Comparison of ENCODE assay signal across 13 cellular contexts in the genomic region with DNA sequence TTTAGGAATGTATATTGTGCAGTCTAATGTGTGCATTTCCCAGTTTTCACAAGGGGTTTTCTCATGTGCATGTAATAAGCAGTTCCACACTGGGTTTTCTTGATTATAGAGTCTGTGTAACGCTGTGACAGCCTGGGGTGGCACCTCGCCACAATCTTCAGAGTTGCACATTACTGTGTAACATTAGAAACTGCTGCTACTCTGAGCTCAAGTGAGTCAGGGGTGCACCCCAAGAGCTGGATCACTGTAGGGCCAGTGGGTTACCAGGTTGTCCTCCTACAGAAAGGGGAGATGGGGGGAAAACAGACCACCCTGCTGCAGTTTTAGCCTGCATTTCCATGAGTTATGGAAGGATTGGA.
DNase-seq lines count a peak whose midpoint lies in the region; ATAC-seq, FAIRE-seq and TF ChIP-seq lines count a peak whose summit lies in the region.
"Had no signal": no experiment of that assay in that cellular context is flagged by ENCODE, and none has a peak within 500 bp of the region (broad histone marks: within the 10 kb centered on the region; RNA-seq: fewer than 3 reads in every experiment).

No MANE protein-coding gene starts in this region.

- H3K27ac ChIP-seq in GM23248, result no peak overlapping the region
- H3K27ac ChIP-seq in neural progenitor cell, result no peak overlapping the region

- H3K4me1 ChIP-seq in GM23248 (ENCODE audit: insufficient read depth) (peaks cover 21% of the 10 kb centered on the region), neural progenitor cell (peaks cover 16% of the 10 kb centered on the region)

- no peak for FAIRE-seq in D721Med (lab: Jason Lieb, UNC)
- FAIRE-seq: G401.6 had no signal

- H3K27me3 ChIP-seq in GM23248 (replicated peaks; ENCODE audit: insufficient read depth), result no peaks in the 10 kb centered on the region
- H3K27me3 ChIP-seq in neural progenitor cell, result no peaks in the 10 kb centered on the region

- H3K9me3 ChIP-seq in GM23248 (ENCODE audit: low read depth) (no peaks in the 10 kb centered on the region), neural progenitor cell (ENCODE audit: low read depth) (no peaks in the 10 kb centered on the region)

- in situ Hi-C loops in GM23248 (cut with MboI), result no loop called here

- H3K9me3 Mint-ChIP-seq in WTC11 (no peaks in the 10 kb centered on the region), naive B cell (peaks cover 0 to 2% (median 0%) of the 10 kb centered on the region in 7 donors), neural progenitor cell (peaks cover 3% of the 10 kb centered on the region)
- H3K9me3 Mint-ChIP-seq: dendritic cell treated with granulocyte-macrophage colony-stimulating factor and Interleukin-4, amounts not matched to agents 40 ng/mL and 50 ng/mL, for 4 days had no signal

- peak; percentile 60 for ATAC-seq in GM18498 (IDR thresholded peaks at IDR 0.05; ENCODE audit: unreplicated experiment)
- no peak for ATAC-seq in WTC11
- no peak for ATAC-seq in naive B cell (ENCODE audit: low read depth in 2 of 2)
- ATAC-seq: Panc1 had no signal

- no peak for TF ChIP-seq CTCF in WTC11 (IDR thresholded peaks at IDR 0.05)
- no peak for TF ChIP-seq CTCF in D721Med (IDR thresholded peaks at IDR 0.05; ENCODE audit: insufficient read depth, missing control alignments)
- TF ChIP-seq CTCF in neural progenitor cell (IDR thresholded peaks at IDR 0.05), result no peak

- H3K9ac ChIP-seq in GM23248 (peak overlapping the region; percentile 26), neural progenitor cell (no peak overlapping the region)

- H2AFZ ChIP-seq in GM23248 (0 out of 2 replicates have a peak overlapping the region, but pooled peaks have one; percentile 3), neural progenitor cell (replicated peaks) (no peak overlapping the region)

- H3K36me3 ChIP-seq in GM23248 (ENCODE audit: low read depth) (no peaks in the 10 kb centered on the region), neural progenitor cell (no peaks in the 10 kb centered on the region)

- H3K4me3 ChIP-seq in GM23248, result peak overlapping the region; percentile 46
- no peak overlapping the region for H3K4me3 ChIP-seq in neural progenitor cell

- H3K4me1 Mint-ChIP-seq in WTC11, result peaks cover 59% of the 10 kb centered on the region
- peaks cover 37 to 63% (median 61%) of the 10 kb centered on the region in 3 donors for H3K4me1 Mint-ChIP-seq in naive B cell
- peaks cover 17% of the 10 kb centered on the region for H3K4me1 Mint-ChIP-seq in neural progenitor cell

- H3F3A ChIP-seq in GM23248 (ENCODE audit: insufficient read depth) (no peaks in the 10 kb centered on the region), neural progenitor cell (ENCODE audit: low read depth) (no peaks in the 10 kb centered on the region)

- H3K4me3 Mint-ChIP-seq in WTC11, result no peak overlapping the region
- H3K4me3 Mint-ChIP-seq in naive B cell, result peak overlapping the region; percentile 66 to 89 (median 76)
- no peak overlapping the region for H3K4me3 Mint-ChIP-seq in neural progenitor cell
- H3K4me3 Mint-ChIP-seq: dendritic cell treated with granulocyte-macrophage colony-stimulating factor and Interleukin-4, amounts not matched to agents 40 ng/mL and 50 ng/mL, for 4 days had no signal

- CTCF ChIA-PET in WTC11 (lab: Charles Lee), result interaction anchor here (2.0 kb wide), 1 partner anchor 51 kb away, joined by 5 read pairs; no protein-coding TSS in a partner anchor

- POLR2A ChIA-PET in WTC11 (lab: Charles Lee), result interaction anchor here (1.2 kb wide), 1 partner anchor 11 kb away, joined by 3 read pairs; no protein-coding TSS in a partner anchor

- peak overlapping the region; percentile 69 for H3K27ac Mint-ChIP-seq in WTC11
- peak overlapping the region in 3 of 6 donors; percentile 33 to 84 (median 50) for H3K27ac Mint-ChIP-seq in naive B cell
- no peak overlapping the region for H3K27ac Mint-ChIP-seq in neural progenitor cell

- H3K79me2 ChIP-seq in GM23248 (ENCODE audit: insufficient read depth) (peaks cover 87% of the 10 kb centered on the region), neural progenitor cell (ENCODE audit: low read depth) (peaks cover 84% of the 10 kb centered on the region)

- 40 to 44% methylated on average over 2 of the region's 2 CpGs for WGBS in GM23248 (ENCODE audit: low coverage in 1 of 2, low lambda C conversion rate in 2 of 2, missing lambda C conversion rate in 2 of 2), 2 experiments

- H3K9me2 ChIP-seq in GM23248 (ENCODE audit: insufficient read depth), result no peaks in the 10 kb centered on the region

- DNase-seq in GM23248, result peak; percentile 62
- no peak for DNase-seq in WTC11 (ENCODE audit: low spot score)
- no peak for DNase-seq in naive B cell
- DNase-seq in NCI-H2029 (lab: John Stamatoyannopoulos, UW), result no peak
- no peak for DNase-seq in D721Med (ENCODE audit: insufficient read length, low spot score)
- no peak for DNase-seq in germinal center (ENCODE audit: low spot score)
- DNase-seq in neural progenitor cell (ENCODE audit: low spot score), result no peak
- DNase-seq: activated CD4-positive, alpha-beta T cell treated with anti-CD3 and anti-CD28 coated beads for 4 hours; GOT3 had no signal

- H3K36me3 Mint-ChIP-seq in WTC11 (peaks cover 8% of the 10 kb centered on the region), naive B cell (peaks cover 0 to 12% of the 10 kb centered on the region in 2 donors), neural progenitor cell (peaks cover 31% of the 10 kb centered on the region)

- H4K20me1 ChIP-seq in GM23248 (ENCODE audit: insufficient read depth) (no peaks in the 10 kb centered on the region), neural progenitor cell (ENCODE audit: low read depth) (peaks cover 40% of the 10 kb centered on the region)

- no peaks in the 10 kb centered on the region for H3K27me3 Mint-ChIP-seq in WTC11 (ENCODE audit: low read depth)
- no peaks in the 10 kb centered on the region for H3K27me3 Mint-ChIP-seq in naive B cell
- H3K27me3 Mint-ChIP-seq in neural progenitor cell (ENCODE audit: insufficient read depth, low read depth), result peaks cover 2% of the 10 kb centered on the region
- H3K27me3 Mint-ChIP-seq: dendritic cell treated with granulocyte-macrophage colony-stimulating factor and Interleukin-4, amounts not matched to agents 40 ng/mL and 50 ng/mL, for 4 days had no signal

- H3K4me2 ChIP-seq in GM23248 (ENCODE audit: unreplicated experiment) (peak overlapping the region; percentile 71), neural progenitor cell (no peak overlapping the region)

TF ChIP-seq in WTC11, 78 proteins besides CTCF, POLR2A, EP300 and RAD21:
- TF ChIP-seq SOX15 (CRISPR knock-in tag; IDR thresholded peaks at IDR 0.05), result no peak
- TF ChIP-seq ZSCAN18 (CRISPR knock-in tag; IDR thresholded peaks at IDR 0.05), result no peak
- TF ChIP-seq, protein P1, sequence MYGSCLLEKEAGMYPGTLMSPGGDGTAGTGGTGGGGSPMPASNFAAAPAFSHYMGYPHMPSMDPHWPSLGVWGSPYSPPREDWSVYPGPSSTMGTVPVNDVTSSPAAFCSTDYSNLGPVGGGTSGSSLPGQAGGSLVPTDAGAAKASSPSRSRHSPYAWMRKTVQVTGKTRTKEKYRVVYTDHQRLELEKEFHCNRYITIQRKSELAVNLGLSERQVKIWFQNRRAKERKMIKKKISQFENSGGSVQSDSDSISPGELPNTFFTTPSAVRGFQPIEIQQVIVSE (CRISPR knock-in tag; IDR thresholded peaks at IDR 0.05; ENCODE audit: borderline replicate concordance), result no peak
- TF ChIP-seq ZBTB21 (CRISPR knock-in tag; IDR thresholded peaks at IDR 0.05; ENCODE audit: borderline replicate concordance), result no peak
- TF ChIP-seq HMGA2 (CRISPR knock-in tag; IDR thresholded peaks at IDR 0.05), result no peak
- no peak for TF ChIP-seq NR1H2 (CRISPR knock-in tag; IDR thresholded peaks at IDR 0.05)
- TF ChIP-seq CREB1 (CRISPR knock-in tag; IDR thresholded peaks at IDR 0.05), result no peak

Comparison
In these comparisons a context has a peak if more than half of its experiments do, and no peak if none do; other contexts are left out.
1. H3K4me3 Mint-ChIP-seq: peak in naive B cell (8 of 8); none in WTC11 (single experiment) and neural progenitor cell (single experiment).